Comparison of ENCODE assay signal across 12 cellular contexts in the genomic region with DNA sequence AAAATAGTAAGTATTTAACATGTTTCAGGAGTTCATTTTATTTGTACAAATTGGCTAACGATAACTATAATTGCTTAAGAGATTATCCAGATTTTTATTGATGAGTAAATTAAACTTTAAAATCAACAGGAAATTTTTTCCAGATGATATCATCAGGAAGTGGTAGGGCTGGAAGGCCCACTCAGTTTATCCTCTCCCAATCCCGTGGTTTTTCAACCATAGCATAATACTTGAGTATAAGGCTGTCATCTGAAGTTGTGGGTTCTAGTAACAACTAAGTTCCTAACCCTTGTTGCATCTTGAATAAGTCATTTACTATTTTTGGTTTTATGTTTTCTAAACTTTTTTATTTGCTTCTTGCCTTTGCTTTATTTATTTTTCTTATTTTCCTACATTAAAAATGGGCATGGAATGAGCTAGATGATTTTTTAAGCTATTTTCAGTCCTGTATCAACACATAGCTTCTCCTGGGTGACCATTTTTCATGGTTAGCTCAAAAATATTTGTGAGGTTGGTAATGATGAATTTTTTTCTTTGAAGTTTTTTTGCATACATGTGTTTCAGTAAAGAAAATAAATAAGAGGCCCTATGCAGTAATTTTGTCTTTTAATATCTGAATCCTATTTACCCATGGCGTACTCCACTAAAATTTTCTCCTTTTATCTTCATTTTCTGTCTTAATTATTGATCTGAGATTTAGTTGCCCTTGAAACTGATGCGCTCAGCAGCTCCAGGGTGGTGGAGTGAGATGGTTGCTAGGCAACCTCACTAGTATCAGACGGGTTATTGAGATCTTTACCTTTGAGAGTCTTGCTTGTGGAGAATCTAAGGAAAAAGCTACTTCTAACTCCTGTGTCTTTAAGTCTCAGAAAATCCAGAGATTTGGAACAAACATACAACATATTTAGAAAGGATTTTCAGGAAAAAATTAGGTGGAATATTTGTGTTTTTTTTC.
DNase-seq lines count a peak whose midpoint lies in the region; ATAC-seq and TF ChIP-seq lines count a peak whose summit lies in the region.
"Had no signal": no experiment of that assay in that cellular context is flagged by ENCODE, and none has a peak within 500 bp of the region (broad histone marks: within the 10 kb centered on the region; RNA-seq: fewer than 3 reads in every experiment).

No MANE protein-coding gene starts in this region.

- H3K36me3 Mint-ChIP-seq in osteocyte (ENCODE audit: unreplicated experiment), result no peaks in the 10 kb centered on the region
- H3K36me3 Mint-ChIP-seq: brain had no signal

- no peak overlapping the region for H3K4me3 Mint-ChIP-seq in osteocyte (ENCODE audit: unreplicated experiment)
- H3K4me3 Mint-ChIP-seq: brain had no signal

- no peaks in the 10 kb centered on the region for H3K27me3 Mint-ChIP-seq in osteocyte (ENCODE audit: unreplicated experiment)
- H3K27me3 Mint-ChIP-seq: brain had no signal

- H3K27ac Mint-ChIP-seq in osteocyte (ENCODE audit: unreplicated experiment), result peak overlapping the region; percentile 12

- peaks cover 22% of the 10 kb centered on the region for H3K4me1 Mint-ChIP-seq in osteocyte (ENCODE audit: unreplicated experiment)

- DNase-seq in NCI-H1417 (lab: John Stamatoyannopoulos, UW) (peak; percentile 18 to 60 (median 27)), NCI-H1417 treated with DMSO at 0.1 percent for 48 hours (lab: John Stamatoyannopoulos, UW) (no peak), NCI-H2227 treated with DMSO at 0.1 percent for 48 hours (lab: John Stamatoyannopoulos, UW) (peak; percentile 42), epithelial cell of esophagus (ENCODE audit: low read depth) (peak; percentile 48), osteocyte (ENCODE audit: extremely low spot score, unreplicated experiment) (no peak), RKO (ENCODE audit: low spot score) (no peak), NCI-H524 treated with DMSO at 0.1 percent for 48 hours (lab: John Stamatoyannopoulos, UW) (no peak)
- DNase-seq: NCI-H526 treated with DMSO at 0.1 percent for 48 hours had no signal

- TF ChIP-seq CTCF in epithelial cell of esophagus (IDR thresholded peaks at IDR 0.05; ENCODE audit: insufficient read depth, low read depth, low read length, missing control alignments) (no peak), osteocyte (IDR thresholded peaks at IDR 0.05) (no peak)

- no peak overlapping the region for H3K4me3 ChIP-seq in epithelial cell of esophagus (ENCODE audit: low read length)

- H3K9me3 Mint-ChIP-seq in osteocyte (ENCODE audit: unreplicated experiment), result no peaks in the 10 kb centered on the region
- H3K9me3 Mint-ChIP-seq: brain had no signal

- ATAC-seq in HG03159 (IDR thresholded peaks at IDR 0.05; ENCODE audit: unreplicated experiment), result no peak
- ATAC-seq: activated CD4-positive, CD25-positive, alpha-beta regulatory T cell treated with anti-CD3 and anti-CD28 coated beads, Interleukin-2, amount 50 U/mL, for 24 hours; HCT116 had no signal

Comparison
In these comparisons a context has a peak if more than half of its experiments do, and no peak if none do; other contexts are left out.
1. DNase-seq: peak in NCI-H1417 (3 of 3), NCI-H2227 treated with DMSO at 0.1 percent for 48 hours (single experiment) and epithelial cell of esophagus (single experiment); none in NCI-H1417 treated with DMSO at 0.1 percent for 48 hours (single experiment), osteocyte (single experiment), RKO (single experiment) and NCI-H524 treated with DMSO at 0.1 percent for 48 hours (single experiment).